15 cellular contexts compared by ENCODE assay signal in genomic region chr3:114760679-114761078, GRCh38.
"Had no signal": no experiment of that assay in that cellular context is flagged by ENCODE, and none has a peak within 500 bp of the region (broad histone marks: within the 10 kb centered on the region; RNA-seq: fewer than 3 reads in every experiment).

No MANE protein-coding gene starts in this region.

- H3K27me3 ChIP-seq: body of pancreas, spleen, tibial artery had no signal

- DNase-seq: activated CD4-positive, alpha-beta T cell treated with anti-CD3 and anti-CD28 coated beads, Interleukin-2, amount 10 ng/mL, durations not matched to agents 7 days and 5 days; activated T-cell treated with anti-CD3 and anti-CD28 coated beads for 4 hours; amniotic stem cell; body of pancreas; effector memory CD8-positive, alpha-beta T cell; hippocampal formation; mesendoderm; spleen; stimulated activated CD4-positive, alpha-beta T cell treated with anti-CD3 and anti-CD28 coated beads, Interleukin-1b, Interleukin-23, amount 100 ng/mL, for 48 hours; tibial artery had no signal

- H3K9me3 ChIP-seq: body of pancreas, spleen, tibial artery had no signal

- H3K4me3 ChIP-seq: body of pancreas, spleen, tibial artery had no signal

- ATAC-seq: activated naive CD4-positive, alpha-beta T cell treated with anti-CD3 and anti-CD28 coated beads, Interleukin-2, amount 50 U/mL, for 72 hours; body of pancreas; effector memory CD8-positive, alpha-beta T cell; sciatic nerve; stimulated activated memory B cell treated with anti-CD40 and anti-IgM and Interleukin-4, amounts not matched to agents 10 μg/mL and 1 μg/mL and 100 μg/mL, for 72 hours; WTC11 had no signal

- H3K36me3 ChIP-seq: spleen, tibial artery had no signal

- H3K27ac ChIP-seq: epithelial cell of prostate, spleen, tibial artery had no signal
